Comparison of ENCODE assay signal across 8 cellular contexts in the genomic region with DNA sequence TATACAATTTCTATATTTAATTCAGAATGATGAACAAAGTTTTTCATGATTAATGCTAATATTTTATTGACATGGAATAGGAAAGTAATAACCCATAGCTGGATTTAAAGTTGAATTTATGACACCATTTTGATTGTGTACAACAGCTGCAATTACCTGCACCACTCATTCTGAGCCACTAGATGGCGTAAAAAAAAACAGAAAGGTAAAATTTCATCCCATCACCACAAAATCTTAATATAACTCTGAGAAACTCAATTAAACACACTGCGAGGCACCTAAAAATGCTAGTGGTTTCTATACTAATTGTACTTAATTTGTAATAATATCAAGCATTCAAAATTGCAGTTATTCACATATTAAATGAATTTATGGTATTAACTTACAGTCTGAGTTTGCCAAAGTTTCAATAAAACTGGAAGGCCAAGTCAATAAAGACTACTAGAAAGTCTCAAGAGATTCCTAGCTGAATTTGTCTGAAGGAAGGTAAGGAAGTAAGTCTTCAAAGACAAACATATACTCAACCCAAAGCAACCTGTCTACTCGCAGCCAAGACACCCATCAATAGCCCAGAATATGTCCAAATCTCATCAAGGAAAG.
A peak's percentile ranks its signal among the peaks of the same experiment; 100 is the strongest.
DNase-seq lines count a peak whose midpoint lies in the region; ATAC-seq and TF ChIP-seq lines count a peak whose summit lies in the region.

No MANE protein-coding gene starts in this region.

- H3K36me3 Mint-ChIP-seq in activated T-cell treated with anti-CD3 and anti-CD28 coated beads, Interleukin-2, amount 50 U/mL, for 24 hours (ENCODE audit: low read depth), result no peaks in the 10 kb centered on the region

- H3K36me3 ChIP-seq in tibial artery, result no peaks in the 10 kb centered on the region

- H3K27ac Mint-ChIP-seq in activated T-cell treated with anti-CD3 and anti-CD28 coated beads, Interleukin-2, amount 50 U/mL, for 24 hours, result no peak overlapping the region

- intact Hi-C loops in tibial artery (cut with DNase I; ENCODE audit: low total_unique reads), result no loop called here

- peaks cover 32% of the 10 kb centered on the region for H3K27me3 Mint-ChIP-seq in activated T-cell treated with anti-CD3 and anti-CD28 coated beads, Interleukin-2, amount 50 U/mL, for 24 hours

- no peaks in the 10 kb centered on the region for H3K9me3 ChIP-seq in tibial artery

- no peaks in the 10 kb centered on the region for H3K4me1 Mint-ChIP-seq in activated T-cell treated with anti-CD3 and anti-CD28 coated beads, Interleukin-2, amount 50 U/mL, for 24 hours (ENCODE audit: low read depth)

- H3K9me3 Mint-ChIP-seq in activated T-cell treated with anti-CD3 and anti-CD28 coated beads, Interleukin-2, amount 50 U/mL, for 24 hours, result no peaks in the 10 kb centered on the region

- DNase-seq in COLO829 (ENCODE audit: low spot score), result peak; percentile 50
- no peak for DNase-seq in HFF-Myc (ENCODE audit: extremely low read depth, low read depth)
- DNase-seq in RPMI8226, result peak; percentile 28
- DNase-seq in foreskin keratinocyte, result peak in 1 of 2 donors; percentile 16
- DNase-seq in tibial artery, result no peak
- DNase-seq in amniotic stem cell (lab: John Stamatoyannopoulos, UW), result no peak
- no peak for DNase-seq in activated T-cell treated with anti-CD3 and anti-CD28 coated beads, Interleukin-2, amount 50 U/mL, for 24 hours

- no peak for ATAC-seq in foreskin keratinocyte
- no peak for ATAC-seq in GM18870 (IDR thresholded peaks at IDR 0.05; ENCODE audit: unreplicated experiment)

- H3K27ac ChIP-seq in foreskin keratinocyte, result no peak overlapping the region
- no peak overlapping the region for H3K27ac ChIP-seq in tibial artery

- H3K27me3 ChIP-seq in foreskin keratinocyte (no peaks in the 10 kb centered on the region), tibial artery (no peaks in the 10 kb centered on the region)

- H3K4me3 ChIP-seq in HFF-Myc (replicated peaks; ENCODE audit: low read depth, low read length) (no peak overlapping the region), tibial artery (no peak overlapping the region)

- H3K4me3 Mint-ChIP-seq in activated T-cell treated with anti-CD3 and anti-CD28 coated beads, Interleukin-2, amount 50 U/mL, for 24 hours, result no peak overlapping the region

- TF ChIP-seq CTCF in HFF-Myc (IDR thresholded peaks at IDR 0.05; ENCODE audit: low read depth, low read length, missing control alignments), result peak; percentile 65
- peak; percentile 74 for TF ChIP-seq CTCF in foreskin keratinocyte (conservative IDR thresholded peaks at IDR 0.05)
- peak; percentile 67 to 77 for TF ChIP-seq CTCF in tibial artery (IDR thresholded peaks at IDR 0.05)

- H3K4me1 ChIP-seq in foreskin keratinocyte, result peaks cover 4% of the 10 kb centered on the region
- H3K4me1 ChIP-seq in tibial artery, result no peaks in the 10 kb centered on the region

Comparison
In these comparisons a context has a peak if more than half of its experiments do, and no peak if none do; other contexts are left out.
1. DNase-seq: peak in COLO829 (single experiment) and RPMI8226 (single experiment); none in HFF-Myc (single experiment), tibial artery (0 of 2), amniotic stem cell (single experiment) and activated T-cell treated with anti-CD3 and anti-CD28 coated beads, Interleukin-2, amount 50 U/mL, for 24 hours (single experiment).
2. Peak in every context shown above with its lines, with median percentiles within 50 percentile points of each other: CTCF ChIP-seq.